In the genomic region with DNA sequence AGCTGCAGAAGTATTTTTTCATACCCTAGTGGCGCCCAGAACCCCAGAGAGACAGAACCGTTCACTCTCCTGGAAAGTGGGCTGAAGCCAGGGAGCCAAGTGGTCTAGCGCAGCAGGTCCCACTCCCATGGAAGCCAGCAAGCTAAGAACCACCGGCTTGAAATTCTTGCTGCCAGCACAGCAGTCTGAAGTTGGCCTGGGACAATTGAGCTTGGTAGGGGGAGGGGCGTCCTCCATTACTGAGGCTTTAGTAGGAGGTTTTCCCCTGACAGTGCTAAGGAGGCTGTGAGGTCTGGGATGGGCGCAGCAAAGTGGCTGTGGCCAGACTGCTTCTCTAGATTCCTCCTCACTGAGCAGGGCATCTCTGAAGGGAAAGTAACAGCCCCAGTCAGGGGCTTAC, we compare ENCODE assay signal across 24 cellular contexts.
"Had no signal": no experiment of that assay in that cellular context is flagged by ENCODE, and none has a peak within 500 bp of the region (broad histone marks: within the 10 kb centered on the region; RNA-seq: fewer than 3 reads in every experiment).

No MANE protein-coding gene starts in this region.

- H3K4me1 ChIP-seq: colonic mucosa, esophagus muscularis mucosa, foreskin keratinocyte, gastroesophageal sphincter, heart left ventricle, lower lobe of right lung, psoas muscle, sigmoid colon, spleen, tibial nerve, upper lobe of right lung, uterus had no signal

- H3K9me3 ChIP-seq: colonic mucosa, gastroesophageal sphincter, lower lobe of right lung, ovary, psoas muscle, sigmoid colon, thoracic aorta, tibial nerve, upper lobe of right lung, uterus had no signal

- H3K27me3 ChIP-seq: colonic mucosa, esophagus muscularis mucosa, foreskin keratinocyte, gastroesophageal sphincter, ovary, sigmoid colon, spleen, tibial nerve, upper lobe of right lung, uterus had no signal

- H3K4me3 ChIP-seq: colonic mucosa, esophagus muscularis mucosa, gastroesophageal sphincter, heart left ventricle, lower lobe of right lung, ovary, psoas muscle, sigmoid colon, spleen, thoracic aorta, tibial nerve, upper lobe of right lung, uterus had no signal

- ATAC-seq: foreskin keratinocyte; gastroesophageal sphincter; heart left ventricle; left ventricle myocardium superior; lower lobe of right lung; naive thymus-derived CD4-positive, alpha-beta T cell; psoas muscle; right cardiac atrium; stimulated activated naive B cell treated with anti-CD40 and anti-IgM and Interleukin-4, amounts not matched to agents 10 μg/mL and 1 μg/mL and 100 μg/mL, for 72 hours; upper lobe of right lung had no signal

- H3K27ac ChIP-seq: colonic mucosa, esophagus muscularis mucosa, foreskin keratinocyte, gastroesophageal sphincter, heart left ventricle, lower lobe of right lung, ovary, psoas muscle, sigmoid colon, spleen, tibial nerve, upper lobe of right lung, uterus had no signal

- DNase-seq: colonic mucosa; effector CD8-positive, alpha-beta T cell; foreskin keratinocyte; hippocampal formation; kidney glomerular epithelial cell; mesendoderm; midbrain; naive thymus-derived CD4-positive, alpha-beta T cell; occipital lobe; ovary; psoas muscle; sigmoid colon; stimulated activated naive B cell treated with anti-CD40 and anti-IgM and Interleukin-4, amounts not matched to agents 10 μg/mL and 1 μg/mL and 100 μg/mL, for 72 hours; upper lobe of right lung; uterus had no signal

- H3K36me3 ChIP-seq: colonic mucosa, esophagus muscularis mucosa, gastroesophageal sphincter, heart left ventricle, lower lobe of right lung, ovary, sigmoid colon, spleen, thoracic aorta, tibial nerve, upper lobe of right lung, uterus had no signal
